Comparison of ENCODE assay signal across 7 cellular contexts in genomic region chr2:110267828-110268407, GRCh38. TPM values are rescaled to one million over a fixed set of nuclear protein-coding genes. Genes with fewer than 3 reads are reported as not detected.
A peak's percentile ranks its signal among the peaks of the same experiment; 100 is the strongest.
DNase-seq lines count a peak whose midpoint lies in the region; ATAC-seq, FAIRE-seq and TF ChIP-seq lines count a peak whose summit lies in the region.
"Not testable (repeated sequence)": the region's sequence is repeated elsewhere in the genome, so short reads cannot be mapped to it uniquely, and the experiment has no call there.

No MANE protein-coding gene starts in this region.

- not testable (repeated sequence) for H3K79me2 ChIP-seq in K562 (ENCODE audit: control insufficient read depth, insufficient read depth, low read length); hepatocyte

- not testable (repeated sequence) for H3K27ac ChIP-seq in K562 (ENCODE audit: extremely low read depth, low read depth, low read length); hepatocyte

- not testable (repeated sequence) for H3K9me3 Mint-ChIP-seq in activated B cell treated with CpG ODN at 0.5 μM for 24 hours; osteocyte (ENCODE audit: unreplicated experiment)

- intact Hi-C loops in activated B cell treated with CpG ODN at 0.5 μM for 24 hours (cut with micrococcal nuclease); K562 (cut with micrococcal nuclease): not testable (repeated sequence)

- H3K9me3 ChIP-seq in K562 (replicated peaks; ENCODE audit: control insufficient read depth, insufficient read depth, low read depth, low read length); hepatocyte (ENCODE audit: low read depth): not testable (repeated sequence)

- not testable (repeated sequence) for TF ChIP-seq EP300 in K562 (IDR thresholded peaks at IDR 0.05; ENCODE audit: low read length)

- not testable (repeated sequence) for H3K9ac ChIP-seq in K562 (ENCODE audit: insufficient read depth in 1 of 2, low read depth in 2 of 2, low read length in 2 of 2)

- not testable (repeated sequence) for DNase-seq in activated B cell treated with CpG ODN at 0.5 μM for 24 hours; K562 (ENCODE audit: extremely low read depth in 1 of 4, low spot score in 3 of 4); hepatocyte (ENCODE audit: low spot score); osteocyte (ENCODE audit: extremely low spot score, unreplicated experiment)

- H3K36me3 ChIP-seq in K562 (ENCODE audit: control insufficient read depth, insufficient read depth, low read length); hepatocyte (replicated peaks; ENCODE audit: insufficient read depth, low read depth): not testable (repeated sequence)

- CTCF ChIA-PET in activated B cell treated with CpG ODN at 0.5 μM for 24 hours (lab: Charles Lee); K562 (lab: Yijun Ruan, JAX; ENCODE audit: low intra/inter-chr PET ratio): not testable (repeated sequence)

- H3K4me1 Mint-ChIP-seq in activated B cell treated with CpG ODN at 0.5 μM for 24 hours; osteocyte (ENCODE audit: unreplicated experiment): not testable (repeated sequence)

- H3K27me3 ChIP-seq in K562 (ENCODE audit: control insufficient read depth in 2 of 2, insufficient read depth in 2 of 2, low read length in 2 of 2); hepatocyte: not testable (repeated sequence)

- not testable (repeated sequence) for H3K9me1 ChIP-seq in K562 (ENCODE audit: control insufficient read depth, insufficient read depth, low read length)

- H3K36me3 Mint-ChIP-seq in activated B cell treated with CpG ODN at 0.5 μM for 24 hours (ENCODE audit: low read depth); osteocyte (ENCODE audit: unreplicated experiment): not testable (repeated sequence)

- in situ Hi-C loops in K562 (cut with MboI): not testable (repeated sequence)

- ATAC-seq in GM19025 (IDR thresholded peaks at IDR 0.05; ENCODE audit: low read depth, unreplicated experiment): peak; percentile 57
- ATAC-seq in HG02642 (IDR thresholded peaks at IDR 0.05; ENCODE audit: poor library complexity, unreplicated experiment): peak; percentile 66
- ATAC-seq in HG03432 (IDR thresholded peaks at IDR 0.05; ENCODE audit: unreplicated experiment): peak; percentile 61
- ATAC-seq in activated B cell treated with CpG ODN at 0.5 μM for 24 hours (ENCODE audit: low read depth): peak; percentile 75
- peak; percentile 99 for ATAC-seq in K562

- not testable (repeated sequence) for H3K4me3 ChIP-seq in K562, hepatocyte

- TF ChIP-seq POLR2A in K562 (conservative IDR thresholded peaks at IDR 0.05): not testable (repeated sequence)

- FAIRE-seq in K562 (lab: Jason Lieb, UNC): not testable (repeated sequence)

- TF ChIP-seq CTCF in activated B cell treated with CpG ODN at 0.5 μM for 24 hours (IDR thresholded peaks at IDR 0.05); K562 (IDR thresholded peaks at IDR 0.05 in 2 of 3, conservative IDR thresholded peaks at IDR 0.05 in 1 of 3; ENCODE audit: insufficient read depth in 2 of 3, low read depth in 1 of 3, low read length in 3 of 3); hepatocyte (IDR thresholded peaks at IDR 0.05; ENCODE audit: poor library complexity): not testable (repeated sequence)
- peak; percentile 23 for TF ChIP-seq CTCF in osteocyte (IDR thresholded peaks at IDR 0.05)

- not testable (repeated sequence) for H3K4me3 Mint-ChIP-seq in activated B cell treated with CpG ODN at 0.5 μM for 24 hours; osteocyte (ENCODE audit: unreplicated experiment)

- not testable (repeated sequence) for H3K27me3 Mint-ChIP-seq in activated B cell treated with CpG ODN at 0.5 μM for 24 hours; osteocyte (ENCODE audit: unreplicated experiment)

- not testable (repeated sequence) for H3K4me1 ChIP-seq in K562 (replicated peaks in 1 of 2; ENCODE audit: control insufficient read depth in 2 of 2, insufficient read depth in 2 of 2, low read length in 2 of 2); hepatocyte (ENCODE audit: insufficient read depth)

- WGBS in K562 (ENCODE audit: insufficient coverage, low coverage, missing lambda C conversion rate): 13% methylated on average over 2 of the region's 17 CpGs
- 53% methylated on average over 4 of the region's 17 CpGs for WGBS in hepatocyte (ENCODE audit: low lambda C conversion rate, missing lambda C conversion rate)

- POLR2A ChIA-PET in activated B cell treated with CpG ODN at 0.5 μM for 24 hours (lab: Charles Lee); K562 (lab: Yijun Ruan, JAX): not testable (repeated sequence)

- not testable (repeated sequence) for H4K20me1 ChIP-seq in K562 (replicated peaks; ENCODE audit: control insufficient read depth, insufficient read depth, low read length); hepatocyte (ENCODE audit: insufficient read depth, poor library complexity, severe bottlenecking)

- H2AFZ ChIP-seq in K562 (ENCODE audit: low read depth, low read length); hepatocyte: not testable (repeated sequence)

- TF ChIP-seq RAD21 in K562 (CRISPR knock-in tag; conservative IDR thresholded peaks at IDR 0.05 in 1 of 2, IDR thresholded peaks at IDR 0.05 in 1 of 2): not testable (repeated sequence)

- H3K27ac Mint-ChIP-seq in activated B cell treated with CpG ODN at 0.5 μM for 24 hours; osteocyte (ENCODE audit: unreplicated experiment): not testable (repeated sequence)

- BruUV-seq in K562 (replicated peaks; lab: Mats Ljungman, UMichigan): not testable (repeated sequence)

- not testable (repeated sequence) for H3K9me2 ChIP-seq in hepatocyte (replicated peaks; ENCODE audit: insufficient read depth)

- H3K4me2 ChIP-seq in K562 (ENCODE audit: insufficient read depth, low read length): not testable (repeated sequence)
- H3K4me2 ChIP-seq in hepatocyte: peak overlapping the region; percentile 63

TF ChIP-seq in K562, 482 proteins besides CTCF, POLR2A, EP300 and RAD21:
- TF ChIP-seq USF2 (CRISPR knock-in tag; IDR thresholded peaks at IDR 0.05): peak; percentile 48; the same call in 1 of the 2 replicates

RNA-seq across cellular contexts. Expression of gene MTLN, which starts 55.6 kb away (rescaled TPM):
- total RNA-seq in activated B cell treated with CpG ODN at 0.5 μM for 24 hours (30.1 and 38.3 TPM in 2 replicates), K562 (2014; rRNA removed) (76.0 and 97.6 TPM in 2 replicates), K562 (2014; rRNA removed; fragmentation: Illumina TruSeq; extraction: Trizol) (7.5 and 10.5 TPM in 2 replicates), K562 (2015; rRNA removed; fragmentation: Illumina TruSeq; extraction: Trizol) (39.4 and 39.7 TPM in 2 replicates), K562 (2021) (41.3 and 50.2 TPM in 2 replicates), hepatocyte (20.2 and 42.1 TPM in 2 replicates), osteocyte (10.7 and 12.6 TPM in 2 replicates)
- total RNA-seq in K562 (2011; cell fraction: chromatin; rRNA removed; ENCODE audit: low replicate concordance): 2.4 and 11.8 TPM in 2 replicates
- 42.1 and 47.7 TPM in 2 replicates for total RNA-seq in K562 (2011; cell fraction: nucleolus; rRNA removed)
- total RNA-seq in K562 (2011; cell fraction: nucleoplasm; rRNA removed): 22.4 and 31.6 TPM in 2 replicates
- polyA plus RNA-seq in K562 (2011; rRNA removed) (33.9 and 34.1 TPM in 2 replicates), K562 (2014; fragmentation: Illumina TruSeq; extraction: Trizol) (7.3 and 32.2 TPM in 2 replicates), K562 (2014; fragmentation: Nextera tagmentation; extraction: Ambion mirVana) (10 to 100 TPM; 25.3 to 51.2 TPM), K562 (2014; rRNA removed) (109 and 129 TPM in 2 replicates), hepatocyte (77.2 and 78.9 TPM in 2 replicates)
- polyA plus RNA-seq in K562 (2011; cell fraction: cytosol; rRNA removed): 26.9 and 72.5 TPM in 2 replicates
- 44.3 and 46.5 TPM in 2 replicates for polyA plus RNA-seq in K562 (2011; cell fraction: nucleus; rRNA removed)
- polyA plus RNA-seq in K562 (2012): 46.6 and 50.2 TPM in 2 replicates
- 3.4 and 7.2 TPM in 2 replicates for polyA minus RNA-seq in K562 (2011; rRNA and poly(A)+ RNA removed)
- polyA minus RNA-seq in K562 (2011; cell fraction: cytosol; rRNA and poly(A)+ RNA removed): 4.1 and 6.4 TPM in 2 replicates
- 24.5 and 25.0 TPM in 2 replicates for polyA minus RNA-seq in K562 (2011; cell fraction: nucleus; rRNA and poly(A)+ RNA removed)
